1 cellular context compared by ENCODE assay signal in genomic region chr1:1231400-1232223, GRCh38.
TF ChIP-seq lines count a peak whose summit lies in the region.

TSS of gene SDF4 (minus strand) at chr1:1232001. CDS start at chr1:1228772, 3,229 bp downstream.

TF ChIP-seq in HepG2, 621 proteins besides CTCF, POLR2A, EP300 and RAD21 (continued from another document and continues in another):
- TF ChIP-seq ZNF574 (CRISPR knock-in tag; IDR thresholded peaks at IDR 0.05), result peak; percentile 91
- TF ChIP-seq ZNF34 (CRISPR knock-in tag; IDR thresholded peaks at IDR 0.05; ENCODE audit: borderline replicate concordance), result no peak
- TF ChIP-seq ZNF318 (CRISPR knock-in tag; IDR thresholded peaks at IDR 0.05), result no peak; the same call in 1 of the 2 replicates
- no peak for TF ChIP-seq ELK4 (CRISPR knock-in tag; IDR thresholded peaks at IDR 0.05; ENCODE audit: borderline replicate concordance)
- no peak for TF ChIP-seq XBP1 (CRISPR knock-in tag; IDR thresholded peaks at IDR 0.05)
- TF ChIP-seq NFAT5 (CRISPR knock-in tag; IDR thresholded peaks at IDR 0.05), result no peak
- no peak for TF ChIP-seq ZNF552 (CRISPR knock-in tag; IDR thresholded peaks at IDR 0.05; ENCODE audit: borderline replicate concordance)
- TF ChIP-seq ELF4 (CRISPR knock-in tag; IDR thresholded peaks at IDR 0.05; ENCODE audit: borderline replicate concordance), result peak; percentile 79; the same call in 1 of the 2 replicates
- no peak for TF ChIP-seq JARID2 (CRISPR knock-in tag; IDR thresholded peaks at IDR 0.05; ENCODE audit: insufficient replicate concordance)
- no peak for TF ChIP-seq TP53 (CRISPR knock-in tag; conservative IDR thresholded peaks at IDR 0.05)
- TF ChIP-seq ZBTB26 (CRISPR knock-in tag; IDR thresholded peaks at IDR 0.05; ENCODE audit: borderline replicate concordance), result peak; percentile 52; the same call in 1 of the 2 replicates
- peak; percentile 10; the same call in 1 of the 2 replicates for TF ChIP-seq ZNF674 (CRISPR knock-in tag; IDR thresholded peaks at IDR 0.05; ENCODE audit: low read depth)
- peak; percentile 24; the same call in 1 of the 2 replicates for TF ChIP-seq ZNF609 (CRISPR knock-in tag; IDR thresholded peaks at IDR 0.05; ENCODE audit: borderline replicate concordance)
- TF ChIP-seq DMTF1 (CRISPR knock-in tag; IDR thresholded peaks at IDR 0.05), result no peak
